ENCODE assay signal across 3 cellular contexts in the genomic region with DNA sequence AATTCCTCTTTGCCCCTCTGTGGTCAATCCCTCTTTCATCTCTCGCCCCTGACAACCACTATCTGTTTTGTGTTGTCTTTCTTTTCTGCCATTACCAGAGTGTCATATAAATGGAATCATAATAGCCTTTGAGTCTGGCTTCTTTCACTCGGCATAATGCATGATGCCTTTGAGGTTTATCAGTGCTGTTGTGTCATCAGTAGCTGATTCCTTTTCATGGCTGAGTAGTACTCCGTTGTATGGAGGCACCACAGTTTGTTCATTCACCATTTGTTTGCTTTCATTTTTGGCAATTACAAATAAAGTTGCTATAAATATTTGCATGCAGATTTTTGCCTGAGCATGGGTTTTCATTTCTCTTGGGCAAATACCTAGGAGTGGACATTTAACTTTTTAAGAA.
TF ChIP-seq lines count a peak whose summit lies in the region.

No MANE protein-coding gene starts in this region.

TF ChIP-seq in HEK293, 187 proteins besides CTCF, POLR2A, EP300 and RAD21:
- TF ChIP-seq ZNF146 (tag by site-specific recombination; IDR thresholded peaks at IDR 0.05) (peak; percentile 86), SCRT2 (tag by site-specific recombination; IDR thresholded peaks at IDR 0.05) (no peak)

TF ChIP-seq in K562, 482 proteins besides CTCF, POLR2A, EP300 and RAD21:
- no peak for TF ChIP-seq ZFP30 (CRISPR knock-in tag; IDR thresholded peaks at IDR 0.05; ENCODE audit: borderline replicate concordance)
- TF ChIP-seq DIDO1 (tag; IDR thresholded peaks at IDR 0.05; ENCODE audit: low read depth): no peak
- TF ChIP-seq PTTG1 (tag; IDR thresholded peaks at IDR 0.05; ENCODE audit: low read depth): no peak
- TF ChIP-seq ZNF146 (CRISPR knock-in tag; IDR thresholded peaks at IDR 0.05; ENCODE audit: unreplicated experiment): peak; percentile 98
- no peak for TF ChIP-seq POLR2G (IDR thresholded peaks at IDR 0.05; ENCODE audit: low read depth, low read length)
- TF ChIP-seq MYBL2 (IDR thresholded peaks at IDR 0.05; ENCODE audit: low read depth): no peak
- TF ChIP-seq MYBL2 (CRISPR knock-in tag; IDR thresholded peaks at IDR 0.05; ENCODE audit: borderline replicate concordance): no peak
- TF ChIP-seq RBM25 (IDR thresholded peaks at IDR 0.05; ENCODE audit: low read depth, low read length, severe bottlenecking): peak; percentile 50

TF ChIP-seq in H1, 55 proteins besides CTCF, POLR2A, EP300 and RAD21:
- TF ChIP-seq, protein P1, sequence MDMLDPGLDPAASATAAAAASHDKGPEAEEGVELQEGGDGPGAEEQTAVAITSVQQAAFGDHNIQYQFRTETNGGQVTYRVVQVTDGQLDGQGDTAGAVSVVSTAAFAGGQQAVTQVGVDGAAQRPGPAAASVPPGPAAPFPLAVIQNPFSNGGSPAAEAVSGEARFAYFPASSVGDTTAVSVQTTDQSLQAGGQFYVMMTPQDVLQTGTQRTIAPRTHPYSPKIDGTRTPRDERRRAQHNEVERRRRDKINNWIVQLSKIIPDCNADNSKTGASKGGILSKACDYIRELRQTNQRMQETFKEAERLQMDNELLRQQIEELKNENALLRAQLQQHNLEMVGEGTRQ (IDR thresholded peaks at IDR 0.05; ENCODE audit: low read length): no peak
- TF ChIP-seq POLR2AphosphoS5 (IDR thresholded peaks at IDR 0.05; ENCODE audit: low read depth, low read length) (no peak), CHD1 (IDR thresholded peaks at IDR 0.05; ENCODE audit: low read depth, low read length) (no peak), NANOG (IDR thresholded peaks at IDR 0.05; ENCODE audit: insufficient read depth, low read depth, low read length, poor library complexity, severe bottlenecking) (no peak), TEAD4 (IDR thresholded peaks at IDR 0.05; ENCODE audit: low read depth, low read length) (no peak), KDM5A (IDR thresholded peaks at IDR 0.05; ENCODE audit: low read length) (no peak), SIRT6 (IDR thresholded peaks at IDR 0.05; ENCODE audit: low read length) (no peak), PHF8 (conservative IDR thresholded peaks at IDR 0.05; ENCODE audit: low read depth, low read length) (no peak), JUND (IDR thresholded peaks at IDR 0.05; ENCODE audit: low read length) (no peak), CREB1 (IDR thresholded peaks at IDR 0.05) (no peak), CBX8 (IDR thresholded peaks at IDR 0.05; ENCODE audit: borderline replicate concordance, low read depth, low read length) (no peak), RBBP5 (IDR thresholded peaks at IDR 0.05; ENCODE audit: borderline replicate concordance, low read depth, low read length) (no peak), SUZ12 (IDR thresholded peaks at IDR 0.05; ENCODE audit: low read length) (no peak), BCL11A (IDR thresholded peaks at IDR 0.05; ENCODE audit: low read depth in 2 of 2, low read length in 2 of 2) (no peak), GTF2F1 (IDR thresholded peaks at IDR 0.05; ENCODE audit: borderline replicate concordance, low read depth, low read length) (no peak)
